23 cellular contexts compared by ENCODE assay signal in the genomic region with DNA sequence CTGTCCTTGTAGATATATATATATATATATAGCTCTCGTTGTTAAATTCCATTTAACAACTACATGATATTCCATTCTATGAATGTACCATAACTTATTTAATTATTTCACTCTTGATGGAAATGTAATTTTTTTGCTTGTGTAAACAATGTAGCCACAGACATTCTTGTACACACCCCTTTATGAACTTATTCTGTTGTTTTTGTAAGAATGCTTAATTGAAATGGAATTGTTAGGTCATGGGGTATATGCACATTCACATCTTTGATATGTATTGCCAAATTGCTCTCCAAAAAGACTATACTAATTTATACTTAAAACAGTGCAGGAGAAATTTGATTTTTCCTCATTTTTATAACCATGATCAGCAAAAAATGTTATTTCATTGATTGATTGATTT.
"Had no signal": no experiment of that assay in that cellular context is flagged by ENCODE, and none has a peak within 500 bp of the region (broad histone marks: within the 10 kb centered on the region; RNA-seq: fewer than 3 reads in every experiment).

No MANE protein-coding gene starts in this region.

- H3K4me3 ChIP-seq: adrenal gland, cardiac muscle cell, ovary, thoracic aorta had no signal

- H3K9me3 ChIP-seq: adrenal gland, ovary, thoracic aorta had no signal

- H3K27ac ChIP-seq: adrenal gland, cardiac muscle cell, ovary, thoracic aorta, VCaP had no signal

- H3K36me3 ChIP-seq: adrenal gland, cardiac muscle cell, ovary, thoracic aorta had no signal

- ATAC-seq: activated T-cell treated with anti-CD3 and anti-CD28 coated beads, Interleukin-2, amount 50 U/mL, for 72 hours; esophagus mucosa; left colon; sciatic nerve; stimulated activated effector memory CD8-positive, alpha-beta T cell treated with anti-CD3 and anti-CD28 coated beads, Interleukin-12 subunit alpha, Interleukin-12 subunit beta, amount 100 ng/mL, for 72 hours had no signal

- H3K4me1 ChIP-seq: adrenal gland had no signal

- DNase-seq: activated CD4-positive, alpha-beta T cell treated with anti-CD3 and anti-CD28 coated beads for 4 hours; activated CD4-positive, alpha-beta T cell treated with anti-CD3 and anti-CD28 coated beads, Interleukin-2, amount 50 U/mL, for 4 hours; activated naive CD4-positive, alpha-beta T cell; activated T-cell treated with anti-CD3 and anti-CD28 coated beads for 4 hours; activated T-cell treated with anti-CD3 and anti-CD28 coated beads, Interleukin-2, amount 50 U/mL, for 72 hours; adrenal gland; aorta; head of caudate nucleus; hippocampal formation; kidney; left colon; naive B cell; ovary; small intestine; stimulated activated CD4-positive, alpha-beta T cell treated with anti-CD3 and anti-CD28 coated beads, Interleukin-4, amount 100 ng/mL, for 24 hours; T-helper 1 cell; trophoblast cell had no signal

- H3K27me3 ChIP-seq: adrenal gland, cardiac muscle cell, ovary had no signal
